ENCODE assay signal across 8 cellular contexts in the genomic region with DNA sequence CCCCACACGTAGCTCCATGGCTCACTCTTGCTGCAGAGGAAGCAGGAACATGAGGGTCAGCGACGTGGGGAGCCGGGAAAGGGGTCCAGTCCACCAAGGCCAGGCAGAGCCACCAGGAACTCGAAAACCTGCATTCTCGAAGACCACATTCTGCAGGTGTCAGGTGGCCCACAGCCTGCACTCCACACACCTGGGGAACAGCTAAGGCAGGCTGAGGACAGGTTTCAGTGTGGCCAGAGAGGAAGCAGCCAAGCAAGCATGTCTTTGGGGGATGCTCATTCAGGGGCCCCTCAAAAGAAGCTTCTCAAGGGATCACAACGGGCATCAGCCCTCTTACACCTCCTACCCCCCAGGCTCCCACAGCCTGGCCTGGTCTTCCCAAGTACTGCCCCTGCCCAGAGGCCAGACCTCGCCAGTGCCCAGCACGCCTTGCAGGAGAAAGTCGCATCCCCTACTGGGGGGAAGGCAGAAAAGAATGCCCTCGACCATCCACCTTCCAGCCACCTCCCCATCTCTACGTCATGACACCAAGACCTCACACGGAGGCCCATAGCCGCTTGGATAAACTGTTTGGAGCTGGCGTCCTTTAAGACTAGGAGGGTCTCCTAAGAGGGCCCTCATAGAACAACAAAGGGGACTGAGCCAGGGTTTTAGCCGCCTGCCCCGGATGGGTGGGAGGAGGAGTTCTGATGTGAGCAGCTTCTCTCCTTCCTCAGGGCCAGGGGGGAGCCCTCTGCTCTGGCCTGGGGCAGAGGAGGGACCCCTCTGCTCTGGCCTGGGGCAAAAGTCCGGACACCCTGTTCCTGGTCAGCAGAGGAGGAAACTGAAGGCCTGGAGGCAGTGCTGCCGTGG. TPM values are rescaled to one million over a fixed set of nuclear protein-coding genes. Genes with fewer than 3 reads are reported as not detected.
DNase-seq lines count a peak whose midpoint lies in the region; ATAC-seq, FAIRE-seq and TF ChIP-seq lines count a peak whose summit lies in the region.

No MANE protein-coding gene starts in this region.

- peak overlapping the region; percentile 87 for H3K27ac Mint-ChIP-seq in activated CD4-positive, alpha-beta memory T cell treated with anti-CD3 and anti-CD28 coated beads, Interleukin-2, amount 10 ng/mL, durations not matched to agents 7 days and 5 days
- H3K27ac Mint-ChIP-seq in glutamatergic neuron (ENCODE audit: unreplicated experiment), result peak overlapping the region; percentile 99
- peak overlapping the region; percentile 93 for H3K27ac Mint-ChIP-seq in stimulated activated effector memory CD8-positive, alpha-beta T cell treated with anti-CD3 and anti-CD28 coated beads, Interleukin-12 subunit alpha, Interleukin-12 subunit beta, amount 100 ng/mL, for 72 hours

- no peaks in the 10 kb centered on the region for H3K27me3 ChIP-seq in GM23248 (replicated peaks; ENCODE audit: insufficient read depth)

- no peaks in the 10 kb centered on the region for H3K27me3 Mint-ChIP-seq in activated CD4-positive, alpha-beta memory T cell treated with anti-CD3 and anti-CD28 coated beads, Interleukin-2, amount 10 ng/mL, durations not matched to agents 7 days and 5 days
- H3K27me3 Mint-ChIP-seq in glutamatergic neuron (ENCODE audit: unreplicated experiment), result peaks cover 9% of the 10 kb centered on the region

- POLR2A ChIA-PET in activated CD4-positive, alpha-beta memory T cell treated with anti-CD3 and anti-CD28 coated beads, Interleukin-2, amount 10 ng/mL, durations not matched to agents 7 days and 5 days (lab: Charles Lee), result interaction anchor here (0.7 to 2.4 kb wide), 7 partner anchors 8 to 114 kb away, joined by 3 to 14 read pairs (median 3); no protein-coding TSS in a partner anchor

- H2AFZ ChIP-seq in GM23248, result no peak overlapping the region

- H3K36me3 Mint-ChIP-seq in activated CD4-positive, alpha-beta memory T cell treated with anti-CD3 and anti-CD28 coated beads, Interleukin-2, amount 10 ng/mL, durations not matched to agents 7 days and 5 days (ENCODE audit: low read depth), result peaks cover 20% of the 10 kb centered on the region
- no peaks in the 10 kb centered on the region for H3K36me3 Mint-ChIP-seq in glutamatergic neuron (ENCODE audit: unreplicated experiment)
- peaks cover 56% of the 10 kb centered on the region for H3K36me3 Mint-ChIP-seq in stimulated activated effector memory CD8-positive, alpha-beta T cell treated with anti-CD3 and anti-CD28 coated beads, Interleukin-12 subunit alpha, Interleukin-12 subunit beta, amount 100 ng/mL, for 72 hours

- WGBS in GM23248 (ENCODE audit: low coverage in 1 of 2, low lambda C conversion rate in 2 of 2, missing lambda C conversion rate in 2 of 2), 2 experiments, result 15 to 17% methylated on average over 19 of the region's 19 CpGs

- H3K4me2 ChIP-seq in GM23248 (ENCODE audit: unreplicated experiment), result peak overlapping the region; percentile 97

- H3K9me3 Mint-ChIP-seq in activated CD4-positive, alpha-beta memory T cell treated with anti-CD3 and anti-CD28 coated beads, Interleukin-2, amount 10 ng/mL, durations not matched to agents 7 days and 5 days, result no peaks in the 10 kb centered on the region
- H3K9me3 Mint-ChIP-seq in glutamatergic neuron (ENCODE audit: unreplicated experiment), result peaks cover 14% of the 10 kb centered on the region
- no peaks in the 10 kb centered on the region for H3K9me3 Mint-ChIP-seq in stimulated activated effector memory CD8-positive, alpha-beta T cell treated with anti-CD3 and anti-CD28 coated beads, Interleukin-12 subunit alpha, Interleukin-12 subunit beta, amount 100 ng/mL, for 72 hours

- H3K9me3 ChIP-seq in GM23248 (ENCODE audit: low read depth), result no peaks in the 10 kb centered on the region

- TF ChIP-seq CTCF in glutamatergic neuron (IDR thresholded peaks at IDR 0.05; ENCODE audit: partially characterized antibody, unreplicated experiment), result no peak

- H3K79me2 ChIP-seq in GM23248 (ENCODE audit: insufficient read depth), result peaks cover 74% of the 10 kb centered on the region

- in situ Hi-C loops in GM23248 (cut with MboI) (no loop called here), KBM-7 (cut with MboI; ENCODE audit: low pct_unique_long_range_greater_than_20kb, low sequenced_read_pairs) (no loop called here)

- H3K36me3 ChIP-seq in GM23248 (ENCODE audit: low read depth), result peaks cover 14% of the 10 kb centered on the region; the same call in 1 of the 2 replicates

- CTCF ChIA-PET in activated CD4-positive, alpha-beta memory T cell treated with anti-CD3 and anti-CD28 coated beads, Interleukin-2, amount 10 ng/mL, durations not matched to agents 7 days and 5 days (lab: Charles Lee), result interaction anchor here (1.1 kb wide), 1 partner anchor 19 kb away, joined by 3 read pairs; no protein-coding TSS in a partner anchor

- peak; percentile 51 for DNase-seq in GM23248
- no peak for DNase-seq in activated CD4-positive, alpha-beta memory T cell treated with anti-CD3 and anti-CD28 coated beads, Interleukin-2, amount 10 ng/mL, durations not matched to agents 7 days and 5 days
- DNase-seq in glutamatergic neuron, result no peak
- DNase-seq in stimulated activated effector memory CD8-positive, alpha-beta T cell treated with anti-CD3 and anti-CD28 coated beads, Interleukin-12 subunit alpha, Interleukin-12 subunit beta, amount 100 ng/mL, for 72 hours (ENCODE audit: low spot score in 2 of 2), result no peak
- DNase-seq in T1000 (lab: John Stamatoyannopoulos, UW), result no peak
- DNase-seq in KBM-7, result no peak
- no peak for DNase-seq in RCC 7860 (ENCODE audit: low spot score)
- no peak for DNase-seq in NCI-H82 (lab: John Stamatoyannopoulos, UW)

- no peak for FAIRE-seq in RCC 7860 (lab: Jason Lieb, UNC)

- peak overlapping the region; percentile 96 for H3K27ac ChIP-seq in GM23248

- H3K4me1 Mint-ChIP-seq in activated CD4-positive, alpha-beta memory T cell treated with anti-CD3 and anti-CD28 coated beads, Interleukin-2, amount 10 ng/mL, durations not matched to agents 7 days and 5 days, result peaks cover 68% of the 10 kb centered on the region
- peaks cover 40% of the 10 kb centered on the region for H3K4me1 Mint-ChIP-seq in glutamatergic neuron (ENCODE audit: low read depth, unreplicated experiment)
- peaks cover 69% of the 10 kb centered on the region for H3K4me1 Mint-ChIP-seq in stimulated activated effector memory CD8-positive, alpha-beta T cell treated with anti-CD3 and anti-CD28 coated beads, Interleukin-12 subunit alpha, Interleukin-12 subunit beta, amount 100 ng/mL, for 72 hours

- peaks cover 66% of the 10 kb centered on the region for H3K4me1 ChIP-seq in GM23248 (ENCODE audit: insufficient read depth)

- peaks cover 7% of the 10 kb centered on the region for H4K20me1 ChIP-seq in GM23248 (ENCODE audit: insufficient read depth)

- ATAC-seq in stimulated activated effector memory CD8-positive, alpha-beta T cell treated with anti-CD3 and anti-CD28 coated beads, Interleukin-12 subunit alpha, Interleukin-12 subunit beta, amount 100 ng/mL, for 72 hours, result no peak

- peaks cover 70% of the 10 kb centered on the region for H3F3A ChIP-seq in GM23248 (ENCODE audit: insufficient read depth)

- peak overlapping the region; percentile 99 for H3K9ac ChIP-seq in GM23248

- H3K4me3 Mint-ChIP-seq in activated CD4-positive, alpha-beta memory T cell treated with anti-CD3 and anti-CD28 coated beads, Interleukin-2, amount 10 ng/mL, durations not matched to agents 7 days and 5 days, result peak overlapping the region; percentile 80
- H3K4me3 Mint-ChIP-seq in glutamatergic neuron (ENCODE audit: unreplicated experiment), result peak overlapping the region; percentile 96
- peak overlapping the region; percentile 83 for H3K4me3 Mint-ChIP-seq in stimulated activated effector memory CD8-positive, alpha-beta T cell treated with anti-CD3 and anti-CD28 coated beads, Interleukin-12 subunit alpha, Interleukin-12 subunit beta, amount 100 ng/mL, for 72 hours

- H3K9me2 ChIP-seq in GM23248 (ENCODE audit: insufficient read depth), result no peaks in the 10 kb centered on the region

- peak overlapping the region; percentile 100 for H3K4me3 ChIP-seq in GM23248

RNA-seq across cellular contexts. Expression of a gene that starts 2.9 kb away (rescaled TPM):
- total RNA-seq in GM23248 (2014; rRNA removed; shearing (Covaris generic)), result 117 and 130 TPM in 2 replicates
- 46.9 and 48.1 TPM in 2 replicates for polyA plus RNA-seq in GM23248 (2016; fragmentation: Nextera tagmentation; extraction: Ambion mirVana)
- total RNA-seq in activated CD4-positive, alpha-beta memory T cell treated with anti-CD3 and anti-CD28 coated beads, Interleukin-2, amount 10 ng/mL, durations not matched to agents 7 days and 5 days, result 100 to 1,000 TPM in 1 of 2 experiments, 10 to 100 TPM in 1; 99.9 to 102 TPM
- 402 TPM for total RNA-seq in glutamatergic neuron (ENCODE audit: unreplicated experiment)

RNA-seq across cellular contexts. Expression of a gene that starts 41.6 kb away (rescaled TPM):
- total RNA-seq in GM23248 (2014; rRNA removed; shearing (Covaris generic)), result 73.2 and 91.0 TPM in 2 replicates
- polyA plus RNA-seq in GM23248 (2016; fragmentation: Nextera tagmentation; extraction: Ambion mirVana), result 82.7 and 83.7 TPM in 2 replicates
- total RNA-seq in activated CD4-positive, alpha-beta memory T cell treated with anti-CD3 and anti-CD28 coated beads, Interleukin-2, amount 10 ng/mL, durations not matched to agents 7 days and 5 days, result 10 to 100 TPM; 45.9 to 49.3 TPM
- 81.0 TPM for total RNA-seq in glutamatergic neuron (ENCODE audit: unreplicated experiment)
